In genomic region chr1:46036894-46037596, GRCh38 we compare ENCODE assay signal across 8 cellular contexts.
DNase-seq lines count a peak whose midpoint lies in the region; ATAC-seq, FAIRE-seq and TF ChIP-seq lines count a peak whose summit lies in the region.

No MANE protein-coding gene starts in this region.

- no peak overlapping the region for H3K4me3 Mint-ChIP-seq in activated naive CD8-positive, alpha-beta T cell treated with anti-CD3 and anti-CD28 coated beads, Interleukin-2, amount 50 U/mL, for 24 hours

- intact Hi-C loops in heart left ventricle (cut with DNase I): loop anchor here in 8 of 10 donors (1.0 to 10.0 kb wide), 6 partner anchors 95 to 308 kb away; partner anchors contain the start of genes PIK3R3 (in 5 of the 8) and NSUN4 (in 1 of the 8)

- no peaks in the 10 kb centered on the region for H3K36me3 Mint-ChIP-seq in activated naive CD8-positive, alpha-beta T cell treated with anti-CD3 and anti-CD28 coated beads, Interleukin-2, amount 50 U/mL, for 24 hours (ENCODE audit: low read depth)

- H3K9me3 ChIP-seq in A549: no peaks in the 10 kb centered on the region
- H3K9me3 ChIP-seq in heart left ventricle: no peaks in the 10 kb centered on the region

- CTCF ChIA-PET in A549 (lab: Yijun Ruan, JAX): interaction anchor here (0.6 to 13.2 kb wide), 31 partner anchors 11 to 228 kb away, joined by 3 to 181 read pairs (median 4); partner anchors contain the start of genes P3R3URF and TSPAN1

- peak; percentile 65 to 71 for DNase-seq in A549 (ENCODE audit: low read depth in 1 of 2, low spot score in 1 of 2)
- peak; percentile 64 to 82 (median 79) for DNase-seq in NCI-H1417 (lab: John Stamatoyannopoulos, UW)
- peak; percentile 75 for DNase-seq in T follicular helper cell (ENCODE audit: low read depth)
- peak; percentile 88 for DNase-seq in activated naive CD8-positive, alpha-beta T cell treated with anti-CD3 and anti-CD28 coated beads, Interleukin-2, amount 50 U/mL, for 24 hours
- peak; percentile 81 to 92 (median 85) for DNase-seq in heart left ventricle
- peak; percentile 46 for DNase-seq in pulmonary artery endothelial cell (ENCODE audit: low read depth, low spot score)

- no peaks in the 10 kb centered on the region for H3K27me3 Mint-ChIP-seq in activated naive CD8-positive, alpha-beta T cell treated with anti-CD3 and anti-CD28 coated beads, Interleukin-2, amount 50 U/mL, for 24 hours

- H3K4me3 ChIP-seq in A549 (no peak overlapping the region), heart left ventricle (no peak overlapping the region)

- TF ChIP-seq EP300 in A549 (IDR thresholded peaks at IDR 0.05): no peak

- H3K4me2 ChIP-seq in A549: no peak overlapping the region

- peaks cover 0 to 43% (median 27%) of the 10 kb centered on the region in 9 donors for H3K36me3 ChIP-seq in heart left ventricle

- no peaks in the 10 kb centered on the region for H3K27me3 ChIP-seq in heart left ventricle

- peak; percentile 82 for TF ChIP-seq CTCF in A549 (IDR thresholded peaks at IDR 0.05)
- peak; percentile 93 to 99 (median 97) for TF ChIP-seq CTCF in heart left ventricle (IDR thresholded peaks at IDR 0.05)

- TF ChIP-seq RAD21 in A549 (conservative IDR thresholded peaks at IDR 0.05 in 1 of 2, IDR thresholded peaks at IDR 0.05 in 1 of 2): peak; percentile 88 to 89

- FAIRE-seq in A549 (lab: Jason Lieb, UNC): no peak

- no peaks in the 10 kb centered on the region for H3K9me3 Mint-ChIP-seq in activated naive CD8-positive, alpha-beta T cell treated with anti-CD3 and anti-CD28 coated beads, Interleukin-2, amount 50 U/mL, for 24 hours

- WGBS in A549 (ENCODE audit: missing lambda C conversion rate): 23% methylated on average over 7 of the region's 9 CpGs
- 14 to 16% (median 15%) methylated on average over 8 to 9 of the region's 9 CpGs for WGBS in heart left ventricle, 4 donors

- peak; percentile 79 to 83 for ATAC-seq in A549
- ATAC-seq in GM18867 (IDR thresholded peaks at IDR 0.05; ENCODE audit: unreplicated experiment): peak; percentile 58
- peak; percentile 67 for ATAC-seq in activated naive CD8-positive, alpha-beta T cell treated with anti-CD3 and anti-CD28 coated beads, Interleukin-2, amount 50 U/mL, for 24 hours
- ATAC-seq in heart left ventricle: peak; percentile 35 to 70 (median 59)
- ATAC-seq in GM19328 (IDR thresholded peaks at IDR 0.05; ENCODE audit: unreplicated experiment): no peak

- H3K4me1 ChIP-seq in A549: no peaks in the 10 kb centered on the region
- H3K4me1 ChIP-seq in heart left ventricle: peaks cover 11 to 65% (median 39%) of the 10 kb centered on the region in 12 donors

- POLR2A ChIA-PET in A549 (lab: Yijun Ruan, JAX): no interaction called here

- no peaks in the 10 kb centered on the region for H3K4me1 Mint-ChIP-seq in activated naive CD8-positive, alpha-beta T cell treated with anti-CD3 and anti-CD28 coated beads, Interleukin-2, amount 50 U/mL, for 24 hours

- TF ChIP-seq POLR2A in A549 (IDR thresholded peaks at IDR 0.05; ENCODE audit: low read length) (no peak), heart left ventricle (IDR thresholded peaks at IDR 0.05) (no peak)

- H3K27ac ChIP-seq in A549 (no peak overlapping the region), heart left ventricle (peak overlapping the region in 9 of 12 donors; percentile 8 to 52 (median 35))

- no peak overlapping the region for H3K27ac Mint-ChIP-seq in activated naive CD8-positive, alpha-beta T cell treated with anti-CD3 and anti-CD28 coated beads, Interleukin-2, amount 50 U/mL, for 24 hours

TF ChIP-seq in A549, 52 proteins besides CTCF, POLR2A, EP300 and RAD21:
- TF ChIP-seq SMC3 (IDR thresholded peaks at IDR 0.05) (peak; percentile 94), KDM5A (IDR thresholded peaks at IDR 0.05) (no peak), POLR2AphosphoS2 (conservative IDR thresholded peaks at IDR 0.05; ENCODE audit: low read length) (0 out of 2 replicates have a peak, but pooled peaks have one; percentile 58)

Comparison
In these comparisons a context has a peak if more than half of its experiments do, and no peak if none do; other contexts are left out.
1. H3K27ac ChIP-seq: peak in heart left ventricle (9 of 12); none in A549 (0 of 2).
2. Peak in every context shown above with its lines, with median percentiles within 50 percentile points of each other: DNase-seq.